ENCODE assay signal across 28 cellular contexts in genomic region chr17:52306314-52306713, GRCh38.
"Had no signal": no experiment of that assay in that cellular context is flagged by ENCODE, and none has a peak within 500 bp of the region (broad histone marks: within the 10 kb centered on the region; RNA-seq: fewer than 3 reads in every experiment).

No MANE protein-coding gene starts in this region.

- H3K9me3 ChIP-seq: ascending aorta, esophagus squamous epithelium, pancreas, prostate gland, sigmoid colon, thyroid gland, upper lobe of left lung had no signal

- H3K27ac ChIP-seq: ascending aorta, esophagus squamous epithelium, pancreas, prostate gland, sigmoid colon, thyroid gland, upper lobe of left lung, WERI-Rb-1 had no signal

- H3K36me3 ChIP-seq: ascending aorta, esophagus squamous epithelium, pancreas, prostate gland, sigmoid colon, thyroid gland, upper lobe of left lung, WERI-Rb-1 had no signal

- ATAC-seq: naive thymus-derived CD8-positive, alpha-beta T cell; pancreas; stimulated activated effector memory CD8-positive, alpha-beta T cell treated with anti-CD3 and anti-CD28 coated beads, Interleukin-12 subunit alpha, Interleukin-12 subunit beta, amount 100 ng/mL, for 72 hours; stimulated activated naive CD8-positive, alpha-beta T cell treated with anti-CD3 and anti-CD28 coated beads, Interleukin-15, amount 100 ng/mL, for 72 hours; T-helper 17 cell had no signal

- H3K27me3 ChIP-seq: ascending aorta, esophagus squamous epithelium, pancreas, sigmoid colon, thyroid gland, upper lobe of left lung had no signal

- H3K4me1 ChIP-seq: ascending aorta, esophagus squamous epithelium, pancreas, prostate gland, sigmoid colon, thyroid gland, upper lobe of left lung had no signal

- DNase-seq: activated CD4-positive, alpha-beta memory T cell treated with anti-CD3 and anti-CD28 coated beads for 36 hours; activated CD4-positive, alpha-beta T cell treated with anti-CD3 and anti-CD28 coated beads, Interleukin-2, amount 10 ng/mL, durations not matched to agents 24 days and 14 days; activated CD4-positive, CD25-positive, alpha-beta regulatory T cell treated with anti-CD3 and anti-CD28 coated beads, Interleukin-2, amount 50 U/mL, for 72 hours; activated CD8-positive, alpha-beta memory T cell treated with anti-CD3 and anti-CD28 coated beads, Interleukin-2, amount 50 U/mL, for 4 hours; activated effector memory CD4-positive, alpha-beta T cell treated with anti-CD3 and anti-CD28 coated beads, Interleukin-2, amount 50 U/mL, for 16 hours; activated naive CD4-positive, alpha-beta T cell treated with anti-CD3 and anti-CD28 coated beads, Interleukin-2, amount 10 ng/mL, durations not matched to agents 7 days and 5 days; activated naive CD8-positive, alpha-beta T cell treated with anti-CD3 and anti-CD28 coated beads, Interleukin-2, amount 10 ng/mL, durations not matched to agents 7 days and 5 days; activated T-cell treated with anti-CD3 and anti-CD28 coated beads, Interleukin-2, amount 50 U/mL, for 1 hour; caudate nucleus; endodermal cell; esophagus squamous epithelium; naive thymus-derived CD8-positive, alpha-beta T cell; nucleus accumbens; pancreas; sigmoid colon; small intestine; stimulated activated CD4-positive, alpha-beta T cell treated with anti-CD3 and anti-CD28 coated beads, Interleukin-4, amount 100 ng/mL, for 24 hours; stimulated activated naive CD8-positive, alpha-beta T cell treated with anti-CD3 and anti-CD28 coated beads, Interleukin-15, amount 100 ng/mL, for 72 hours; substantia nigra; T-helper 17 cell; T1000; thyroid gland; upper lobe of left lung; WERI-Rb-1 had no signal

- FAIRE-seq: islet of Langerhans, pancreas, small intestine had no signal

- H3K4me3 ChIP-seq: ascending aorta, esophagus squamous epithelium, pancreas, prostate gland, sigmoid colon, thyroid gland, upper lobe of left lung had no signal
